8 cellular contexts compared by ENCODE assay signal in genomic region chr15:72227192-72227586, GRCh38. TPM values are rescaled to one million over a fixed set of nuclear protein-coding genes. Genes with fewer than 3 reads are reported as not detected.
DNase-seq lines count a peak whose midpoint lies in the region; ATAC-seq and TF ChIP-seq lines count a peak whose summit lies in the region.

No MANE protein-coding gene starts in this region.

- H3K36me3 ChIP-seq in PC-3 (ENCODE audit: low read depth, low read length) (peaks cover 37% of the 10 kb centered on the region), subcutaneous abdominal adipose tissue (ENCODE audit: control insufficient read depth in 5 of 5, insufficient read depth in 5 of 5, low read length in 5 of 5) (peaks cover 0 to 4% (median 0%) of the 10 kb centered on the region in 5 donors)

- no peak for TF ChIP-seq CTCF in PC-3 (conservative IDR thresholded peaks at IDR 0.05; ENCODE audit: low read depth, low read length)

- WGBS in adipose tissue, 3 donors = 35 to 57% (median 45%) methylated on average over 8 of the region's 8 CpGs

- peak overlapping the region; percentile 95 for H3K9ac ChIP-seq in PC-3 (ENCODE audit: low read length)
- H3K9ac ChIP-seq in subcutaneous abdominal adipose tissue (ENCODE audit: low read length in 5 of 5) = peak overlapping the region in 1 of 5 donors; percentile 52

- no peaks in the 10 kb centered on the region for H3K9me2 ChIP-seq in PC-3 (replicated peaks; ENCODE audit: low read length)

- peaks cover 21% of the 10 kb centered on the region for H3F3A ChIP-seq in PC-3 (ENCODE audit: low read length, unreplicated experiment)

- CTCF ChIA-PET in PC-3 (lab: Charles Lee) = no interaction called here

- peak; percentile 64 for DNase-seq in GM04503 (ENCODE audit: low read depth)
- peak; percentile 84 for DNase-seq in PC-3
- peak; percentile 92 for DNase-seq in kidney tubule cell (ENCODE audit: low spot score)
- no peak for DNase-seq in NCI-H128 (lab: John Stamatoyannopoulos, UW; ENCODE audit: unreplicated experiment)
- DNase-seq in HuH-7.5 (ENCODE audit: low spot score) = no peak
- no peak for DNase-seq in cerebellar cortex (ENCODE audit: low spot score)

- H3K27ac ChIP-seq in PC-3 (ENCODE audit: low read length) (peak overlapping the region; percentile 86), adipose tissue (ENCODE audit: low read depth, low read length) (peak overlapping the region; percentile 32), subcutaneous abdominal adipose tissue (ENCODE audit: low read depth, low read length) (peak overlapping the region; percentile 70)

- POLR2A ChIA-PET in PC-3 (lab: Charles Lee; ENCODE audit: unreplicated experiment) = no interaction called here

- H3K27me3 ChIP-seq in PC-3 (ENCODE audit: low read length) (no peaks in the 10 kb centered on the region), subcutaneous abdominal adipose tissue (ENCODE audit: control insufficient read depth in 5 of 5, insufficient read depth in 4 of 5, low read length in 5 of 5) (no peaks in the 10 kb centered on the region)

- H3K4me2 ChIP-seq in PC-3 (ENCODE audit: low read length) = peak overlapping the region; percentile 89

- H3K9me3 ChIP-seq in PC-3 (ENCODE audit: low read length) (no peaks in the 10 kb centered on the region), subcutaneous abdominal adipose tissue (ENCODE audit: control insufficient read depth in 5 of 5, low read length in 5 of 5) (no peaks in the 10 kb centered on the region)

- intact Hi-C loops in PC-3 (cut with micrococcal nuclease) = loop anchor here (10.0 kb wide), 1 partner anchor 248 kb away; the partner anchor contains the start of gene ARIH1

- peaks cover 92% of the 10 kb centered on the region for H3K79me2 ChIP-seq in PC-3 (ENCODE audit: low read length)

- peak; percentile 3; the same call in 1 of the 2 replicates for ATAC-seq in PC-3

- H3K4me3 ChIP-seq in PC-3 (ENCODE audit: low read length) (peak overlapping the region; percentile 93), subcutaneous abdominal adipose tissue (ENCODE audit: low read depth in 1 of 5, low read length in 5 of 5) (no peak overlapping the region)

- no TSS peak for BruUV-seq in PC-3 (replicated peaks; lab: Mats Ljungman, UMichigan)

- H4K20me1 ChIP-seq in PC-3 (ENCODE audit: low read length) = peaks cover 58% of the 10 kb centered on the region

- H3K4me1 ChIP-seq in PC-3 (ENCODE audit: insufficient read depth, low read length) = peaks cover 42% of the 10 kb centered on the region
- peaks cover 4 to 61% (median 53%) of the 10 kb centered on the region in 5 donors for H3K4me1 ChIP-seq in subcutaneous abdominal adipose tissue (ENCODE audit: control insufficient read depth in 5 of 5, insufficient read depth in 5 of 5, low read length in 5 of 5)

- no peak overlapping the region for H2AFZ ChIP-seq in PC-3 (ENCODE audit: low read length)

RNA-seq across cellular contexts. Expression of gene PKM, which starts 3.8 kb away (rescaled TPM):
- 1,963 and 2,296 TPM in 2 replicates for total RNA-seq in PC-3 (2014; rRNA removed)
- polyA plus RNA-seq in adipose tissue = 100 to 1,000 TPM; 126 to 249 (median 242) TPM

RNA-seq across cellular contexts. Expression of gene GRAMD2A, which starts 29.6 kb away (rescaled TPM):
- total RNA-seq in PC-3 (2014; rRNA removed) = 0.07 TPM in 1 of 2 replicates, not detected in the other
- polyA plus RNA-seq in adipose tissue = under 1 TPM in 2 of 3 donors, not detected in 1; 0.09 to 0.10 TPM

RNA-seq across cellular contexts. Expression of gene PARP6, which starts 45.2 kb away (rescaled TPM):
- total RNA-seq in PC-3 (2014; rRNA removed) = not detected in 2 replicates
- polyA plus RNA-seq in adipose tissue = 10 to 100 TPM; 38.7 to 63.7 (median 43.4) TPM

Comparison
In these comparisons a context has a peak if more than half of its experiments do, and no peak if none do; other contexts are left out.
1. DNase-seq: peak in GM04503 (single experiment), PC-3 (single experiment) and kidney tubule cell (single experiment); none in NCI-H128 (single experiment), HuH-7.5 (single experiment) and cerebellar cortex (single experiment).
2. H3K27ac ChIP-seq: peak in every context shown above with its lines; median percentile 86 in PC-3; 70 in subcutaneous abdominal adipose tissue; 32 in adipose tissue.